Comparison of ENCODE assay signal across 1 cellular context in the genomic region with DNA sequence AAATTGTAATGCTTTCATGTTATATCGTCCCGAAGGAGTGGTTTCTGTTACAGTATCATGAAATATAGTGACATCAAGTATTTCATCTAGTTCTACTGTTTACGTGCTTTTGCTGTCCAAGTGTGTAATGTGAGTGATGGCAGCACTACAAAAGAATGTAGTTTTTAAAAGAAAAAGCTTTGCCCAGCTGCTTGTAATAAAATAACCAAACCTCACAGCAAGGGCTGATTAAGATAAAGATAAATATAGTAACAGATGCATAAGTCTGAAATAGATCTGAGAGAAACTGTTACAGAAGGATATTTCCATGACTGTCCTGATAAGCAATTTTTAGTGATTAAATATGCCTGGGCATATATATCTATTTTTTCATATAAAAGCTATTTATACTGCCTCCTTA.
TF ChIP-seq lines count a peak whose summit lies in the region.

No MANE protein-coding gene starts in this region.

TF ChIP-seq in SK-N-SH, 30 proteins besides CTCF, POLR2A, EP300 and RAD21 (continued from another document):
- TF ChIP-seq MEF2A (IDR thresholded peaks at IDR 0.05; ENCODE audit: borderline replicate concordance, low read depth) (peak; percentile 89), GABPA (IDR thresholded peaks at IDR 0.05; ENCODE audit: low read depth) (no peak), ELF1 (IDR thresholded peaks at IDR 0.05) (no peak), MAX (IDR thresholded peaks at IDR 0.05; ENCODE audit: low read depth) (no peak), JUND (IDR thresholded peaks at IDR 0.05) (peak; percentile 52), FOXM1 (IDR thresholded peaks at IDR 0.05; ENCODE audit: low read depth) (no peak)
